In the genomic region with DNA sequence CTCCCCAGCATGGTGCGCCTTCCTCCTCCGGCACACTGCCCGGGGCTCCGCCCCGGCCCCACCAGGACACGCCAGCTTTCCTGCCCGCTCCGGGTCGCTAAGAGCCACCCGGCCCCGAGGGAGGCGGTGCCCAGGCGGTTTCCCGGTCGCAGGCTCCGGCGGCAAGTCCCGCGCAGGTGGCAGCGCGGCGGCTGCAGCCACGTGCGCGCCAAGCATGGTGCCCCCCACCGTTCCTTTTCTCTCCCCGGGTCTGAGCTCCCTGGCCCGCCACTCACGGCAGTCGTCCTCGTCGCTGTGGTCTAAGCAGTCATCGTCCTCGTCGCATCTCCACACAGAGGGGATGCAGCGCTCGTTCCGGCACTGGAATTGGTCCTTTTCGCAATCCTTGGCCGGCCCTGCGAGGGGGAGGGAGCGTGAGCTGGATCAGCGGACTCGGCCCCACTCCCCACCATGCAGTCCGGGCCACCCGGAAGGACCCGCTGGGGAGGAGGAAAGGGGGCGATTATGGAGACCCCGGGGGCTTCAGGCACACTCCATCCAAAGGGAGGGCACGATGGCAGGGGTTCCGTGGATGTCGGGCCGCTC, we compare ENCODE assay signal across 1 cellular context.
TF ChIP-seq lines count a peak whose summit lies in the region.

No MANE protein-coding gene starts in this region.

TF ChIP-seq in K562, 482 proteins besides CTCF, POLR2A, EP300 and RAD21 (continued from another document and continues in another):
- TF ChIP-seq, protein P1, sequence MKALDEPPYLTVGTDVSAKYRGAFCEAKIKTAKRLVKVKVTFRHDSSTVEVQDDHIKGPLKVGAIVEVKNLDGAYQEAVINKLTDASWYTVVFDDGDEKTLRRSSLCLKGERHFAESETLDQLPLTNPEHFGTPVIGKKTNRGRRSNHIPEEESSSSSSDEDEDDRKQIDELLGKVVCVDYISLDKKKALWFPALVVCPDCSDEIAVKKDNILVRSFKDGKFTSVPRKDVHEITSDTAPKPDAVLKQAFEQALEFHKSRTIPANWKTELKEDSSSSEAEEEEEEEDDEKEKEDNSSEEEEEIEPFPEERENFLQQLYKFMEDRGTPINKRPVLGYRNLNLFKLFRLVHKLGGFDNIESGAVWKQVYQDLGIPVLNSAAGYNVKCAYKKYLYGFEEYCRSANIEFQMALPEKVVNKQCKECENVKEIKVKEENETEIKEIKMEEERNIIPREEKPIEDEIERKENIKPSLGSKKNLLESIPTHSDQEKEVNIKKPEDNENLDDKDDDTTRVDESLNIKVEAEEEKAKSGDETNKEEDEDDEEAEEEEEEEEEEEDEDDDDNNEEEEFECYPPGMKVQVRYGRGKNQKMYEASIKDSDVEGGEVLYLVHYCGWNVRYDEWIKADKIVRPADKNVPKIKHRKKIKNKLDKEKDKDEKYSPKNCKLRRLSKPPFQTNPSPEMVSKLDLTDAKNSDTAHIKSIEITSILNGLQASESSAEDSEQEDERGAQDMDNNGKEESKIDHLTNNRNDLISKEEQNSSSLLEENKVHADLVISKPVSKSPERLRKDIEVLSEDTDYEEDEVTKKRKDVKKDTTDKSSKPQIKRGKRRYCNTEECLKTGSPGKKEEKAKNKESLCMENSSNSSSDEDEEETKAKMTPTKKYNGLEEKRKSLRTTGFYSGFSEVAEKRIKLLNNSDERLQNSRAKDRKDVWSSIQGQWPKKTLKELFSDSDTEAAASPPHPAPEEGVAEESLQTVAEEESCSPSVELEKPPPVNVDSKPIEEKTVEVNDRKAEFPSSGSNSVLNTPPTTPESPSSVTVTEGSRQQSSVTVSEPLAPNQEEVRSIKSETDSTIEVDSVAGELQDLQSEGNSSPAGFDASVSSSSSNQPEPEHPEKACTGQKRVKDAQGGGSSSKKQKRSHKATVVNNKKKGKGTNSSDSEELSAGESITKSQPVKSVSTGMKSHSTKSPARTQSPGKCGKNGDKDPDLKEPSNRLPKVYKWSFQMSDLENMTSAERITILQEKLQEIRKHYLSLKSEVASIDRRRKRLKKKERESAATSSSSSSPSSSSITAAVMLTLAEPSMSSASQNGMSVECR (CRISPR knock-in tag; IDR thresholded peaks at IDR 0.05) = peak; percentile 85
- TF ChIP-seq, protein P2, sequence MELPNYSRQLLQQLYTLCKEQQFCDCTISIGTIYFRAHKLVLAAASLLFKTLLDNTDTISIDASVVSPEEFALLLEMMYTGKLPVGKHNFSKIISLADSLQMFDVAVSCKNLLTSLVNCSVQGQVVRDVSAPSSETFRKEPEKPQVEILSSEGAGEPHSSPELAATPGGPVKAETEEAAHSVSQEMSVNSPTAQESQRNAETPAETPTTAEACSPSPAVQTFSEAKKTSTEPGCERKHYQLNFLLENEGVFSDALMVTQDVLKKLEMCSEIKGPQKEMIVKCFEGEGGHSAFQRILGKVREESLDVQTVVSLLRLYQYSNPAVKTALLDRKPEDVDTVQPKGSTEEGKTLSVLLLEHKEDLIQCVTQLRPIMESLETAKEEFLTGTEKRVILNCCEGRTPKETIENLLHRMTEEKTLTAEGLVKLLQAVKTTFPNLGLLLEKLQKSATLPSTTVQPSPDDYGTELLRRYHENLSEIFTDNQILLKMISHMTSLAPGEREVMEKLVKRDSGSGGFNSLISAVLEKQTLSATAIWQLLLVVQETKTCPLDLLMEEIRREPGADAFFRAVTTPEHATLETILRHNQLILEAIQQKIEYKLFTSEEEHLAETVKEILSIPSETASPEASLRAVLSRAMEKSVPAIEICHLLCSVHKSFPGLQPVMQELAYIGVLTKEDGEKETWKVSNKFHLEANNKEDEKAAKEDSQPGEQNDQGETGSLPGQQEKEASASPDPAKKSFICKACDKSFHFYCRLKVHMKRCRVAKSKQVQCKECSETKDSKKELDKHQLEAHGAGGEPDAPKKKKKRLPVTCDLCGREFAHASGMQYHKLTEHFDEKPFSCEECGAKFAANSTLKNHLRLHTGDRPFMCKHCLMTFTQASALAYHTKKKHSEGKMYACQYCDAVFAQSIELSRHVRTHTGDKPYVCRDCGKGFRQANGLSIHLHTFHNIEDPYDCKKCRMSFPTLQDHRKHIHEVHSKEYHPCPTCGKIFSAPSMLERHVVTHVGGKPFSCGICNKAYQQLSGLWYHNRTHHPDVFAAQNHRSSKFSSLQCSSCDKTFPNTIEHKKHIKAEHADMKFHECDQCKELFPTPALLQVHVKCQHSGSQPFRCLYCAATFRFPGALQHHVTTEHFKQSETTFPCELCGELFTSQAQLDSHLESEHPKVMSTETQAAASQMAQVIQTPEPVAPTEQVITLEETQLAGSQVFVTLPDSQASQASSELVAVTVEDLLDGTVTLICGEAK (IDR thresholded peaks at IDR 0.05) = no peak
- TF ChIP-seq, protein P2 (CRISPR knock-in tag; IDR thresholded peaks at IDR 0.05) = no peak
- TF ChIP-seq ATF1 (CRISPR knock-in tag; IDR thresholded peaks at IDR 0.05) (no peak), ATF1 (tag; IDR thresholded peaks at IDR 0.05) (peak; percentile 43; the same call in 1 of the 2 replicates), HDAC2 (IDR thresholded peaks at IDR 0.05) (no peak), FIP1L1 (IDR thresholded peaks at IDR 0.05; ENCODE audit: low read depth, low read length, poor library complexity, severe bottlenecking) (peak; percentile 21), YY1 (IDR thresholded peaks at IDR 0.05; ENCODE audit: borderline replicate concordance in 1 of 3, control insufficient read depth in 1 of 3, extremely low read depth in 1 of 3, insufficient read depth in 3 of 3, insufficient read length in 1 of 3, insufficient replicate concordance in 2 of 3, low read depth in 1 of 3, low read length in 2 of 3) (peak in 1 of 3 experiments; percentile 53), LCOR (CRISPR knock-in tag; IDR thresholded peaks at IDR 0.05) (peak; percentile 35; the same call in 1 of the 2 replicates), TGIF2 (CRISPR knock-in tag; IDR thresholded peaks at IDR 0.05) (peak; percentile 42; the same call in 1 of the 2 replicates), PTRF (tag; IDR thresholded peaks at IDR 0.05) (no peak), PCBP1 (IDR thresholded peaks at IDR 0.05; ENCODE audit: low read depth, low read length, poor library complexity, severe bottlenecking) (peak; percentile 59), ZNF165 (CRISPR knock-in tag; IDR thresholded peaks at IDR 0.05; ENCODE audit: borderline replicate concordance) (no peak), E2F3 (CRISPR knock-in tag; IDR thresholded peaks at IDR 0.05) (peak; percentile 33; the same call in 1 of the 2 replicates), RFX1 (IDR thresholded peaks at IDR 0.05) (no peak)
- TF ChIP-seq, protein P3, sequence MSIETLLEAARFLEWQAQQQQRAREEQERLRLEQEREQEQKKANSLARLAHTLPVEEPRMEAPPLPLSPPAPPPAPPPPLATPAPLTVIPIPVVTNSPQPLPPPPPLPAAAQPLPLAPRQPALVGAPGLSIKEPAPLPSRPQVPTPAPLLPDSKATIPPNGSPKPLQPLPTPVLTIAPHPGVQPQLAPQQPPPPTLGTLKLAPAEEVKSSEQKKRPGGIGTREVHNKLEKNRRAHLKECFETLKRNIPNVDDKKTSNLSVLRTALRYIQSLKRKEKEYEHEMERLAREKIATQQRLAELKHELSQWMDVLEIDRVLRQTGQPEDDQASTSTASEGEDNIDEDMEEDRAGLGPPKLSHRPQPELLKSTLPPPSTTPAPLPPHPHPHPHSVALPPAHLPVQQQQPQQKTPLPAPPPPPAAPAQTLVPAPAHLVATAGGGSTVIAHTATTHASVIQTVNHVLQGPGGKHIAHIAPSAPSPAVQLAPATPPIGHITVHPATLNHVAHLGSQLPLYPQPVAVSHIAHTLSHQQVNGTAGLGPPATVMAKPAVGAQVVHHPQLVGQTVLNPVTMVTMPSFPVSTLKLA (conservative IDR thresholded peaks at IDR 0.05) = peak; percentile 90 to 96
- TF ChIP-seq, protein P4, sequence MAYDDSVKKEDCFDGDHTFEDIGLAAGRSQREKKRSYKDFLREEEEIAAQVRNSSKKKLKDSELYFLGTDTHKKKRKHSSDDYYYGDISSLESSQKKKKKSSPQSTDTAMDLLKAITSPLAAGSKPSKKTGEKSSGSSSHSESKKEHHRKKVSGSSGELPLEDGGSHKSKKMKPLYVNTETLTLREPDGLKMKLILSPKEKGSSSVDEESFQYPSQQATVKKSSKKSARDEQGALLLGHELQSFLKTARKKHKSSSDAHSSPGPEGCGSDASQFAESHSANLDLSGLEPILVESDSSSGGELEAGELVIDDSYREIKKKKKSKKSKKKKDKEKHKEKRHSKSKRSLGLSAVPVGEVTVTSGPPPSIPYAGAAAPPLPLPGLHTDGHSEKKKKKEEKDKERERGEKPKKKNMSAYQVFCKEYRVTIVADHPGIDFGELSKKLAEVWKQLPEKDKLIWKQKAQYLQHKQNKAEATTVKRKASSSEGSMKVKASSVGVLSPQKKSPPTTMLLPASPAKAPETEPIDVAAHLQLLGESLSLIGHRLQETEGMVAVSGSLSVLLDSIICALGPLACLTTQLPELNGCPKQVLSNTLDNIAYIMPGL (CRISPR knock-in tag; IDR thresholded peaks at IDR 0.05) = peak; percentile 90
- TF ChIP-seq, protein P5, sequence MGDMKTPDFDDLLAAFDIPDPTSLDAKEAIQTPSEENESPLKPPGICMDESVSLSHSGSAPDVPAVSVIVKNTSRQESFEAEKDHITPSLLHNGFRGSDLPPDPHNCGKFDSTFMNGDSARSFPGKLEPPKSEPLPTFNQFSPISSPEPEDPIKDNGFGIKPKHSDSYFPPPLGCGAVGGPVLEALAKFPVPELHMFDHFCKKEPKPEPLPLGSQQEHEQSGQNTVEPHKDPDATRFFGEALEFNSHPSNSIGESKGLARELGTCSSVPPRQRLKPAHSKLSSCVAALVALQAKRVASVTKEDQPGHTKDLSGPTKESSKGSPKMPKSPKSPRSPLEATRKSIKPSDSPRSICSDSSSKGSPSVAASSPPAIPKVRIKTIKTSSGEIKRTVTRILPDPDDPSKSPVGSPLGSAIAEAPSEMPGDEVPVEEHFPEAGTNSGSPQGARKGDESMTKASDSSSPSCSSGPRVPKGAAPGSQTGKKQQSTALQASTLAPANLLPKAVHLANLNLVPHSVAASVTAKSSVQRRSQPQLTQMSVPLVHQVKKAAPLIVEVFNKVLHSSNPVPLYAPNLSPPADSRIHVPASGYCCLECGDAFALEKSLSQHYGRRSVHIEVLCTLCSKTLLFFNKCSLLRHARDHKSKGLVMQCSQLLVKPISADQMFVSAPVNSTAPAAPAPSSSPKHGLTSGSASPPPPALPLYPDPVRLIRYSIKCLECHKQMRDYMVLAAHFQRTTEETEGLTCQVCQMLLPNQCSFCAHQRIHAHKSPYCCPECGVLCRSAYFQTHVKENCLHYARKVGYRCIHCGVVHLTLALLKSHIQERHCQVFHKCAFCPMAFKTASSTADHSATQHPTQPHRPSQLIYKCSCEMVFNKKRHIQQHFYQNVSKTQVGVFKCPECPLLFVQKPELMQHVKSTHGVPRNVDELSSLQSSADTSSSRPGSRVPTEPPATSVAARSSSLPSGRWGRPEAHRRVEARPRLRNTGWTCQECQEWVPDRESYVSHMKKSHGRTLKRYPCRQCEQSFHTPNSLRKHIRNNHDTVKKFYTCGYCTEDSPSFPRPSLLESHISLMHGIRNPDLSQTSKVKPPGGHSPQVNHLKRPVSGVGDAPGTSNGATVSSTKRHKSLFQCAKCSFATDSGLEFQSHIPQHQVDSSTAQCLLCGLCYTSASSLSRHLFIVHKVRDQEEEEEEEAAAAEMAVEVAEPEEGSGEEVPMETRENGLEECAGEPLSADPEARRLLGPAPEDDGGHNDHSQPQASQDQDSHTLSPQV (IDR thresholded peaks at IDR 0.05) = peak; percentile 25; the same call in 1 of the 2 replicates
- TF ChIP-seq, protein P6, sequence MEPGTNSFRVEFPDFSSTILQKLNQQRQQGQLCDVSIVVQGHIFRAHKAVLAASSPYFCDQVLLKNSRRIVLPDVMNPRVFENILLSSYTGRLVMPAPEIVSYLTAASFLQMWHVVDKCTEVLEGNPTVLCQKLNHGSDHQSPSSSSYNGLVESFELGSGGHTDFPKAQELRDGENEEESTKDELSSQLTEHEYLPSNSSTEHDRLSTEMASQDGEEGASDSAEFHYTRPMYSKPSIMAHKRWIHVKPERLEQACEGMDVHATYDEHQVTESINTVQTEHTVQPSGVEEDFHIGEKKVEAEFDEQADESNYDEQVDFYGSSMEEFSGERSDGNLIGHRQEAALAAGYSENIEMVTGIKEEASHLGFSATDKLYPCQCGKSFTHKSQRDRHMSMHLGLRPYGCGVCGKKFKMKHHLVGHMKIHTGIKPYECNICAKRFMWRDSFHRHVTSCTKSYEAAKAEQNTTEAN (CRISPR knock-in tag; IDR thresholded peaks at IDR 0.05) = peak; percentile 30
- TF ChIP-seq, protein P7, sequence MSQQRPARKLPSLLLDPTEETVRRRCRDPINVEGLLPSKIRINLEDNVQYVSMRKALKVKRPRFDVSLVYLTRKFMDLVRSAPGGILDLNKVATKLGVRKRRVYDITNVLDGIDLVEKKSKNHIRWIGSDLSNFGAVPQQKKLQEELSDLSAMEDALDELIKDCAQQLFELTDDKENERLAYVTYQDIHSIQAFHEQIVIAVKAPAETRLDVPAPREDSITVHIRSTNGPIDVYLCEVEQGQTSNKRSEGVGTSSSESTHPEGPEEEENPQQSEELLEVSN (IDR thresholded peaks at IDR 0.05; ENCODE audit: borderline replicate concordance in 1 of 2, extremely low read depth in 1 of 2, insufficient read depth in 1 of 2, insufficient read length in 1 of 2, low read depth in 1 of 2, low read length in 1 of 2, poor library complexity in 1 of 2, severe bottlenecking in 1 of 2) = peak; percentile 57 to 81
- TF ChIP-seq, protein P8, sequence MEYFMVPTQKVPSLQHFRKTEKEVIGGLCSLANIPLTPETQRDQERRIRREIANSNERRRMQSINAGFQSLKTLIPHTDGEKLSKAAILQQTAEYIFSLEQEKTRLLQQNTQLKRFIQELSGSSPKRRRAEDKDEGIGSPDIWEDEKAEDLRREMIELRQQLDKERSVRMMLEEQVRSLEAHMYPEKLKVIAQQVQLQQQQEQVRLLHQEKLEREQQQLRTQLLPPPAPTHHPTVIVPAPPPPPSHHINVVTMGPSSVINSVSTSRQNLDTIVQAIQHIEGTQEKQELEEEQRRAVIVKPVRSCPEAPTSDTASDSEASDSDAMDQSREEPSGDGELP (CRISPR knock-in tag; IDR thresholded peaks at IDR 0.05; ENCODE audit: borderline replicate concordance) = peak; percentile 44; the same call in 1 of the 2 replicates
